1 cellular context compared by ENCODE assay signal in genomic region chr1:201598973-201599372, GRCh38.
TF ChIP-seq lines count a peak whose summit lies in the region.

No MANE protein-coding gene starts in this region.

TF ChIP-seq in IMR-90, 13 proteins besides CTCF, POLR2A, EP300 and RAD21:
- TF ChIP-seq CEBPB (IDR thresholded peaks at IDR 0.05; ENCODE audit: low read depth, low read length) (no peak), CHD1 (IDR thresholded peaks at IDR 0.05; ENCODE audit: low read depth, low read length) (no peak), RFX5 (IDR thresholded peaks at IDR 0.05; ENCODE audit: low read depth, low read length) (no peak), FOS (IDR thresholded peaks at IDR 0.05; ENCODE audit: low read depth, low read length) (no peak), MXI1 (IDR thresholded peaks at IDR 0.05; ENCODE audit: borderline replicate concordance, low read depth, low read length) (no peak), MAZ (IDR thresholded peaks at IDR 0.05; ENCODE audit: borderline replicate concordance, low read depth, low read length) (no peak), USF2 (IDR thresholded peaks at IDR 0.05; ENCODE audit: low read depth, low read length) (no peak), RCOR1 (IDR thresholded peaks at IDR 0.05; ENCODE audit: insufficient replicate concordance, low read length) (no peak), BHLHE40 (IDR thresholded peaks at IDR 0.05; ENCODE audit: low read depth, low read length) (no peak), ELK1 (IDR thresholded peaks at IDR 0.05; ENCODE audit: borderline replicate concordance, low read depth, low read length) (no peak), MAFK (IDR thresholded peaks at IDR 0.05; ENCODE audit: low read depth, low read length) (no peak), NFE2L2 (IDR thresholded peaks at IDR 0.05; ENCODE audit: low read depth, low read length) (no peak), SMC3 (IDR thresholded peaks at IDR 0.05; ENCODE audit: low read depth, low read length) (no peak)
